ENCODE assay signal across 31 cellular contexts in genomic region chr1:241635556-241636179, GRCh38. TPM values are rescaled to one million over a fixed set of nuclear protein-coding genes. Genes with fewer than 3 reads are reported as not detected.
DNase-seq lines count a peak whose midpoint lies in the region; ATAC-seq and TF ChIP-seq lines count a peak whose summit lies in the region.
"Had no signal": no experiment of that assay in that cellular context is flagged by ENCODE, and none has a peak within 500 bp of the region (broad histone marks: within the 10 kb centered on the region; RNA-seq: fewer than 3 reads in every experiment).

No MANE protein-coding gene starts in this region.

- TF ChIP-seq EP300 in sigmoid colon (IDR thresholded peaks at IDR 0.05) = no peak

- H3K4me2 ChIP-seq in OCI-LY3 (ENCODE audit: low read length) = peak overlapping the region; percentile 44

- no peaks in the 10 kb centered on the region for H4K20me1 ChIP-seq in OCI-LY3 (ENCODE audit: insufficient read depth, low read length)

- no peaks in the 10 kb centered on the region for H3K36me3 Mint-ChIP-seq in natural killer cell
- peaks cover 17% of the 10 kb centered on the region for H3K36me3 Mint-ChIP-seq in natural killer cell treated with Interleukin-12 subunit alpha and Interleukin-12 subunit beta and Interleukin-15 and Interleukin-18, amount 100 ng/mL, for 72 hours

- DNase-seq in natural killer cell = no peak
- no peak for DNase-seq in natural killer cell treated with Interleukin-12 subunit alpha and Interleukin-12 subunit beta and Interleukin-15 and Interleukin-18, amount 100 ng/mL, for 72 hours (ENCODE audit: low spot score)
- no peak for DNase-seq in sigmoid colon
- DNase-seq in SKM-1 (lab: John Stamatoyannopoulos, UW; ENCODE audit: unreplicated experiment) = no peak
- DNase-seq in DMS153 treated with DMSO at 0.1 percent for 48 hours (lab: John Stamatoyannopoulos, UW; ENCODE audit: unreplicated experiment) = no peak
- DNase-seq: activated CD4-positive, alpha-beta T cell treated with anti-CD3 and anti-CD28 coated beads, Interleukin-2, amount 50 U/mL, for 4 hours; activated CD8-positive, alpha-beta memory T cell treated with anti-CD3 and anti-CD28 coated beads, Interleukin-2, amount 50 U/mL, for 4 hours; activated naive CD8-positive, alpha-beta T cell treated with anti-CD3 and anti-CD28 coated beads, Interleukin-2, amount 10 ng/mL, durations not matched to agents 7 days and 5 days; cerebellar nuclear complex; COR-L47; DMS79; glutamatergic neuron; Karpas-422; lower lobe of right lung; NCI-H1092; NCI-H1930; NCI-H69; upper lobe of left lung had no signal

- TF ChIP-seq CTCF in natural killer cell (IDR thresholded peaks at IDR 0.05) (no peak), OCI-LY3 (IDR thresholded peaks at IDR 0.05; ENCODE audit: low read depth, low read length) (no peak), sigmoid colon (IDR thresholded peaks at IDR 0.05) (no peak)

- H3K27ac ChIP-seq in OCI-LY3 (ENCODE audit: low read length) = peak overlapping the region; percentile 9
- H3K27ac ChIP-seq in sigmoid colon = no peak overlapping the region
- H3K27ac ChIP-seq: lower lobe of right lung, upper lobe of left lung had no signal

- H3K9ac ChIP-seq in OCI-LY3 (ENCODE audit: low read length) = no peak overlapping the region

- ATAC-seq in natural killer cell (no peak), GM21390 (IDR thresholded peaks at IDR 0.05; ENCODE audit: unreplicated experiment) (peak; percentile 15), GM18907 (IDR thresholded peaks at IDR 0.05; ENCODE audit: unreplicated experiment) (no peak)
- no peak for ATAC-seq in natural killer cell treated with Interleukin-12 subunit alpha and Interleukin-12 subunit beta and Interleukin-15 and Interleukin-18, amount 100 ng/mL, for 72 hours
- ATAC-seq: GM23338, lower lobe of right lung, sciatic nerve, SK-N-SH treated with all-trans-retinoic acid at 6 μM for 48 hours, WTC11 had no signal

- H3K9me3 ChIP-seq in OCI-LY3 (ENCODE audit: insufficient read depth, low read length) = no peaks in the 10 kb centered on the region
- H3K9me3 ChIP-seq in sigmoid colon = no peaks in the 10 kb centered on the region
- H3K9me3 ChIP-seq: lower lobe of right lung, upper lobe of left lung had no signal

- H3K27me3 ChIP-seq in OCI-LY3 (ENCODE audit: low read depth, low read length) = no peaks in the 10 kb centered on the region
- H3K27me3 ChIP-seq in sigmoid colon = no peaks in the 10 kb centered on the region
- H3K27me3 ChIP-seq: upper lobe of left lung had no signal

- H3K4me1 Mint-ChIP-seq in natural killer cell = peaks cover 22 to 26% of the 10 kb centered on the region in 2 donors
- H3K4me1 Mint-ChIP-seq in natural killer cell treated with Interleukin-12 subunit alpha and Interleukin-12 subunit beta and Interleukin-15 and Interleukin-18, amount 100 ng/mL, for 72 hours (ENCODE audit: low read depth in 2 of 2) = peaks cover 17 to 23% of the 10 kb centered on the region in 2 donors

- no peak overlapping the region for H2AFZ ChIP-seq in OCI-LY3 (ENCODE audit: low read depth, low read length)
- H2AFZ ChIP-seq: GM23338 had no signal

- peak overlapping the region; percentile 9 for H3K4me3 Mint-ChIP-seq in natural killer cell
- no peak overlapping the region for H3K4me3 Mint-ChIP-seq in natural killer cell treated with Interleukin-12 subunit alpha and Interleukin-12 subunit beta and Interleukin-15 and Interleukin-18, amount 100 ng/mL, for 72 hours
- H3K4me3 Mint-ChIP-seq: activated naive CD8-positive, alpha-beta T cell treated with anti-CD3 and anti-CD28 coated beads, Interleukin-2, amount 10 ng/mL, durations not matched to agents 7 days and 5 days; GM23338; WTC11 had no signal

- no peak overlapping the region for H3K27ac Mint-ChIP-seq in natural killer cell
- H3K27ac Mint-ChIP-seq in natural killer cell treated with Interleukin-12 subunit alpha and Interleukin-12 subunit beta and Interleukin-15 and Interleukin-18, amount 100 ng/mL, for 72 hours = no peak overlapping the region
- H3K27ac Mint-ChIP-seq: activated naive CD8-positive, alpha-beta T cell treated with anti-CD3 and anti-CD28 coated beads, Interleukin-2, amount 10 ng/mL, durations not matched to agents 7 days and 5 days; activated T-helper 2 cell treated with anti-CD3 and anti-CD28 coated beads, Interferon-gamma antibody, Interleukin-2, Interleukin-4, amounts not matched to agents 10 μg/mL and 5 μg/mL and 100 μg/mL, durations not matched to agents 14 hours and 24 hours and 36 hours; GM23338; progenitor cell of endocrine pancreas; WTC11 had no signal

- no peaks in the 10 kb centered on the region for H3K27me3 Mint-ChIP-seq in natural killer cell (ENCODE audit: low read depth in 2 of 2)
- H3K27me3 Mint-ChIP-seq in natural killer cell treated with Interleukin-12 subunit alpha and Interleukin-12 subunit beta and Interleukin-15 and Interleukin-18, amount 100 ng/mL, for 72 hours = no peaks in the 10 kb centered on the region
- H3K27me3 Mint-ChIP-seq: activated naive CD8-positive, alpha-beta T cell treated with anti-CD3 and anti-CD28 coated beads, Interleukin-2, amount 10 ng/mL, durations not matched to agents 7 days and 5 days; progenitor cell of endocrine pancreas had no signal

- H3K4me1 ChIP-seq in OCI-LY3 (ENCODE audit: low read length) (peaks cover 38% of the 10 kb centered on the region), sigmoid colon (peaks cover 0 to 34% (median 20%) of the 10 kb centered on the region in 4 donors)

- no peak for TF ChIP-seq POLR2A in sigmoid colon (IDR thresholded peaks at IDR 0.05)

- WGBS in sigmoid colon, 2 donors = 63 to 86% methylated on average over 4 of the region's 4 CpGs

- no peaks in the 10 kb centered on the region for H3K9me3 Mint-ChIP-seq in natural killer cell
- no peaks in the 10 kb centered on the region for H3K9me3 Mint-ChIP-seq in natural killer cell treated with Interleukin-12 subunit alpha and Interleukin-12 subunit beta and Interleukin-15 and Interleukin-18, amount 100 ng/mL, for 72 hours
- H3K9me3 Mint-ChIP-seq: activated naive CD8-positive, alpha-beta T cell treated with anti-CD3 and anti-CD28 coated beads, Interleukin-2, amount 10 ng/mL, durations not matched to agents 7 days and 5 days; activated T-helper 2 cell treated with anti-CD3 and anti-CD28 coated beads, Interferon-gamma antibody, Interleukin-2, Interleukin-4, amounts not matched to agents 10 μg/mL and 5 μg/mL and 100 μg/mL, durations not matched to agents 14 hours and 24 hours and 36 hours had no signal

- peak overlapping the region; percentile 26 for H3K4me3 ChIP-seq in OCI-LY3 (ENCODE audit: low read length)
- no peak overlapping the region for H3K4me3 ChIP-seq in sigmoid colon
- H3K4me3 ChIP-seq: GM23338, lower lobe of right lung, upper lobe of left lung had no signal

- intact Hi-C loops in natural killer cell (cut with micrococcal nuclease) (loop anchor here (5.0 kb wide), 1 partner anchor 113 kb away; no protein-coding TSS in a partner anchor), sigmoid colon (cut with DNase I) (no loop called here)

- peaks cover 49% of the 10 kb centered on the region for H3K36me3 ChIP-seq in OCI-LY3 (replicated peaks; ENCODE audit: low read depth, low read length)
- H3K36me3 ChIP-seq in sigmoid colon = peaks cover 0 to 7% (median 0%) of the 10 kb centered on the region in 4 donors

- H3K79me2 ChIP-seq in OCI-LY3 (ENCODE audit: low read length) = peaks cover 58% of the 10 kb centered on the region

RNA-seq across cellular contexts. Expression of gene CHML, which starts 4.5 kb away (rescaled TPM):
- total RNA-seq in natural killer cell = 10 to 100 TPM in 1 of 3 donors, 1 to 10 TPM in 2; 6.8 to 11.8 (median 7.8) TPM
- total RNA-seq in natural killer cell treated with Interleukin-12 subunit alpha and Interleukin-12 subunit beta and Interleukin-15 and Interleukin-18, amount 100 ng/mL, for 72 hours = 10 to 100 TPM in 1 of 2 donors, 1 to 10 TPM in 1; 9.8 to 11.7 TPM
- total RNA-seq in sigmoid colon = 1 to 10 TPM; 6.1 to 8.0 (median 6.6) TPM
- polyA plus RNA-seq in sigmoid colon = 1 to 10 TPM; 1.6 to 3.9 (median 2.4) TPM

RNA-seq across cellular contexts. Expression of gene OPN3, which starts 4.5 kb away (rescaled TPM):
- 1 to 10 TPM; 3.9 to 5.1 (median 4.1) TPM for total RNA-seq in natural killer cell
- 1 to 10 TPM; 4.4 to 4.5 TPM for total RNA-seq in natural killer cell treated with Interleukin-12 subunit alpha and Interleukin-12 subunit beta and Interleukin-15 and Interleukin-18, amount 100 ng/mL, for 72 hours
- 10 to 100 TPM in 1 of 4 donors, 1 to 10 TPM in 3; 2.5 to 12.8 (median 5.2) TPM for total RNA-seq in sigmoid colon
- 10 to 100 TPM; 20.0 to 58.9 (median 53.4) TPM for polyA plus RNA-seq in sigmoid colon

RNA-seq across cellular contexts. Expression of gene WDR64, which starts 16.4 kb away (rescaled TPM):
- total RNA-seq in natural killer cell (not detected), sigmoid colon (not detected)
- not detected for total RNA-seq in natural killer cell treated with Interleukin-12 subunit alpha and Interleukin-12 subunit beta and Interleukin-15 and Interleukin-18, amount 100 ng/mL, for 72 hours
- under 1 TPM in 1 of 3 donors, not detected in 2; 0.09 TPM for polyA plus RNA-seq in sigmoid colon
- total RNA-seq: activated T-helper 2 cell treated with anti-CD3 and anti-CD28 coated beads, Interferon-gamma antibody, Interleukin-2, Interleukin-4, amounts not matched to agents 10 μg/mL and 5 μg/mL and 100 μg/mL, durations not matched to agents 14 hours and 24 hours and 36 hours; GM23338; HT1080; kidney epithelial cell; lower lobe of right lung; mucosa of gallbladder; sciatic nerve; subcutaneous adipose tissue; WTC11 had no signal
- polyA plus RNA-seq: GM23338 had no signal
